Comparison of ENCODE assay signal across 15 cellular contexts in the genomic region with DNA sequence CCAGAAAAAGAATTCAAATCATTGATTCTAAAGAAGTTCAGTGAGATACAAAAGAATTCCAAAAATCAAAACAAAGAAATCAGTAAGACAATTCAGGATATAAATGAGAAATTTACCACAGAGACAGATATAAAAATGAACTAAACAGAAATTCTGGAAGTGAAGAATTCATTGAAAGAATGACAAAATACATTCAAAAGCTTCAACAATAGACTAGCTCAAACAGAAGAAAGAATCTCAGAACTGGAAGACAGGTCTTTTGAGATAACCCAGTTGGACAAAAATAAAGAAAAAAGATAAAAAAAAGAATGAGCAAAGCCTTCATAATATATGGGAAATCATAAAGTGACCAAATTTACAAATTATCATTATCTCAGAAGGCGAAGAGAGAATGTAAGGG. TPM values are rescaled to one million over a fixed set of nuclear protein-coding genes. Genes with fewer than 3 reads are reported as not detected.
DNase-seq lines count a peak whose midpoint lies in the region; ATAC-seq, FAIRE-seq and TF ChIP-seq lines count a peak whose summit lies in the region.
"Had no signal": no experiment of that assay in that cellular context is flagged by ENCODE, and none has a peak within 500 bp of the region (broad histone marks: within the 10 kb centered on the region; RNA-seq: fewer than 3 reads in every experiment).

No MANE protein-coding gene starts in this region.

- POLR2A ChIA-PET in HepG2 (lab: Yijun Ruan, JAX) = no interaction called here

- H3K27ac ChIP-seq in HepG2 (ENCODE audit: extremely low read length, insufficient read depth, low read length) (no peak overlapping the region), right lobe of liver (no peak overlapping the region), RWPE2 (ENCODE audit: poor library complexity, severe bottlenecking) (peak overlapping the region; percentile 59), epithelial cell of prostate (peak overlapping the region; percentile 85)
- H3K27ac ChIP-seq: A549, BLaER1 had no signal

- H3K4me2 ChIP-seq in HepG2 (ENCODE audit: low read depth, low read length) = no peak overlapping the region
- H3K4me2 ChIP-seq: A549, BLaER1 had no signal

- no peak for TF ChIP-seq RAD21 in HepG2 (CRISPR knock-in tag; IDR thresholded peaks at IDR 0.05)

- in situ Hi-C loops in HepG2 (cut with HindIII; ENCODE audit: extremely low pct_ligation_motif_present, low pct_unique_long_range_greater_than_20kb) = no loop called here

- 82% methylated on average over 1 of the region's 1 CpG for WGBS in HepG2 (ENCODE audit: low lambda C conversion rate)
- WGBS in right lobe of liver (ENCODE audit: insufficient coverage, low coverage, low lambda C conversion rate, missing lambda C conversion rate) = 71% methylated on average over 1 of the region's 1 CpG

- DNase-seq in HepG2 (ENCODE audit: low spot score) = no peak
- no peak for DNase-seq in right lobe of liver
- DNase-seq in RWPE2 (ENCODE audit: low spot score) = no peak
- no peak for DNase-seq in epithelial cell of prostate (ENCODE audit: low read depth, low spot score)
- DNase-seq in NCI-H2107 (lab: John Stamatoyannopoulos, UW) = no peak
- no peak for DNase-seq in GM19239 (ENCODE audit: insufficient read length, low spot score)
- DNase-seq in globus pallidus (ENCODE audit: low spot score) = no peak
- DNase-seq: Caco-2; CD8-positive, alpha-beta memory T cell; DND-41; GOT3; H9 had no signal

- no peak for ATAC-seq in HepG2
- no peak for ATAC-seq in right lobe of liver
- ATAC-seq in RWPE2 (ENCODE audit: low read depth) = no peak
- ATAC-seq: A549, GM12878 had no signal

- TF ChIP-seq CTCF in HepG2 (CRISPR knock-in tag; IDR thresholded peaks at IDR 0.05) = no peak
- TF ChIP-seq CTCF in right lobe of liver (IDR thresholded peaks at IDR 0.05) = no peak
- no peak for TF ChIP-seq CTCF in RWPE2 (IDR thresholded peaks at IDR 0.05; ENCODE audit: poor library complexity, severe bottlenecking)

- FAIRE-seq in HepG2 (lab: Jason Lieb, UNC) (no peak), GM19239 (lab: Jason Lieb, UNC) (no peak)
- FAIRE-seq: A549, GM12878 had no signal

- H3K36me3 ChIP-seq in HepG2 (replicated peaks in 1 of 2; ENCODE audit: control insufficient read depth in 1 of 2, insufficient read depth in 2 of 2, low read length in 2 of 2) = no peaks in the 10 kb centered on the region
- H3K36me3 ChIP-seq in right lobe of liver = peaks cover 0 to 1% (median 0%) of the 10 kb centered on the region in 4 donors
- no peaks in the 10 kb centered on the region for H3K36me3 ChIP-seq in RWPE2 (ENCODE audit: low read depth)

- no TSS peak for BruUV-seq in HepG2 (replicated peaks; lab: Mats Ljungman, UMichigan)

- H3K27me3 ChIP-seq in HepG2 (ENCODE audit: control insufficient read depth in 1 of 2, insufficient read depth in 2 of 2, low read length in 2 of 2) = no peaks in the 10 kb centered on the region
- no peaks in the 10 kb centered on the region for H3K27me3 ChIP-seq in right lobe of liver
- H3K27me3 ChIP-seq in RWPE2 (ENCODE audit: insufficient read depth, poor library complexity, severe bottlenecking) = no peaks in the 10 kb centered on the region
- H3K27me3 ChIP-seq: BLaER1 had no signal

- TF ChIP-seq EP300 in HepG2 (IDR thresholded peaks at IDR 0.05; ENCODE audit: low read depth in 2 of 2, low read length in 2 of 2) (no peak), HepG2 (CRISPR knock-in tag; IDR thresholded peaks at IDR 0.05; ENCODE audit: borderline replicate concordance) (no peak)

- H3K4me1 ChIP-seq in HepG2 (ENCODE audit: insufficient read depth, low read length) (no peaks in the 10 kb centered on the region), right lobe of liver (no peaks in the 10 kb centered on the region), RWPE2 (ENCODE audit: insufficient read depth, poor library complexity, severe bottlenecking) (no peaks in the 10 kb centered on the region)
- H3K4me1 ChIP-seq: A549, BLaER1, Caco-2 had no signal

- no peak overlapping the region for H3K9ac ChIP-seq in HepG2 (ENCODE audit: insufficient read depth, low read depth, low read length)
- H3K9ac ChIP-seq: BLaER1 had no signal

- no peaks in the 10 kb centered on the region for H4K20me1 ChIP-seq in HepG2 (ENCODE audit: insufficient read depth, low read length)
- H4K20me1 ChIP-seq: BLaER1 had no signal

- 0 out of 2 replicates have a peak, but pooled peaks cover 5% of the 10 kb centered on the region for H3K9me3 ChIP-seq in HepG2 (ENCODE audit: low read length)
- H3K9me3 ChIP-seq in right lobe of liver = peaks cover 0 to 6% (median 0%) of the 10 kb centered on the region in 4 donors
- no peaks in the 10 kb centered on the region for H3K9me3 ChIP-seq in RWPE2 (ENCODE audit: severe bottlenecking)
- H3K9me3 ChIP-seq: Caco-2 had no signal

- H3K4me3 ChIP-seq in HepG2 (replicated peaks in 1 of 3; ENCODE audit: insufficient read depth in 1 of 3, low read depth in 2 of 3, low read length in 3 of 3) = no peak overlapping the region
- no peak overlapping the region for H3K4me3 ChIP-seq in right lobe of liver
- H3K4me3 ChIP-seq in RWPE2 (ENCODE audit: severe bottlenecking) = no peak overlapping the region
- H3K4me3 ChIP-seq: A549, BLaER1, GM12878 had no signal

- CTCF ChIA-PET in HepG2 (lab: Yijun Ruan, JAX; ENCODE audit: low intra/inter-chr PET ratio, low total read pairs) = no interaction called here

- intact Hi-C loops in HepG2 (cut with micrococcal nuclease; ENCODE audit: unreplicated experiment) = no loop called here
- intact Hi-C loops in right lobe of liver (cut with DNase I) = no loop called here

- H2AFZ ChIP-seq in HepG2 (ENCODE audit: low read length) = no peak overlapping the region

- no peaks in the 10 kb centered on the region for H3K79me2 ChIP-seq in HepG2 (ENCODE audit: insufficient read depth, low read length)

- TF ChIP-seq POLR2A in HepG2 (IDR thresholded peaks at IDR 0.05; ENCODE audit: insufficient read depth in 1 of 2, low read depth in 2 of 2, low read length in 2 of 2) (no peak), right lobe of liver (IDR thresholded peaks at IDR 0.05) (no peak)

TF ChIP-seq in HepG2, 621 proteins besides CTCF, POLR2A, EP300 and RAD21:
- TF ChIP-seq ZNF160 (CRISPR knock-in tag; IDR thresholded peaks at IDR 0.05) (0 out of 2 replicates have a peak, but pooled peaks have one; percentile 65), POLR2AphosphoS5 (IDR thresholded peaks at IDR 0.05; ENCODE audit: low read depth, low read length) (no peak)

RNA-seq across cellular contexts. Expression of a gene that starts 41.7 kb away (rescaled TPM):
- total RNA-seq in HepG2 (2016; rRNA removed; fragmentation: Illumina TruSeq; extraction: Trizol) (2.8 and 7.6 TPM in 2 replicates), right lobe of liver (10 to 100 TPM; 25.5 to 53.6 (median 33.0) TPM)
- total RNA-seq in HepG2 (2016; cell fraction: cytosol; rRNA removed; fragmentation: Illumina TruSeq; extraction: Trizol; ENCODE audit: low read depth) = 2.1 and 2.4 TPM in 2 replicates
- 2.9 and 7.7 TPM in 2 replicates for total RNA-seq in HepG2 (2016; cell fraction: insoluble cytoplasmic fraction; rRNA removed; fragmentation: Illumina TruSeq; extraction: Trizol)
- total RNA-seq in HepG2 (2016; cell fraction: membrane; rRNA removed; fragmentation: Illumina TruSeq; extraction: Trizol) = 2.6 and 2.7 TPM in 2 replicates
- 5.6 and 8.7 TPM in 2 replicates for total RNA-seq in HepG2 (2016; cell fraction: nucleus; rRNA removed; fragmentation: Illumina TruSeq; extraction: Trizol)
- polyA plus RNA-seq in HepG2 (2011; rRNA removed) = 6.9 and 8.6 TPM in 2 replicates
- 7.3 and 9.3 TPM in 2 replicates for polyA plus RNA-seq in HepG2 (2011; cell fraction: cytosol; rRNA removed)
- polyA plus RNA-seq in HepG2 (2011; cell fraction: nucleus; rRNA removed) = 6.2 and 6.5 TPM in 2 replicates
- 5.7 and 8.9 TPM in 2 replicates for polyA plus RNA-seq in HepG2 (2012)
- 0.74 and 0.75 TPM in 2 replicates for polyA plus RNA-seq in HepG2 (2016; cell fraction: cytosol; fragmentation: Illumina TruSeq; extraction: Trizol; ENCODE audit: low read depth)
- 2.9 and 3.3 TPM in 2 replicates for polyA plus RNA-seq in HepG2 (2016; cell fraction: insoluble cytoplasmic fraction; fragmentation: Illumina TruSeq; extraction: Trizol; ENCODE audit: low read depth)
- 1.7 and 1.9 TPM in 2 replicates for polyA plus RNA-seq in HepG2 (2016; cell fraction: membrane; fragmentation: Illumina TruSeq; extraction: Trizol; ENCODE audit: low read depth)
- polyA plus RNA-seq in HepG2 (2016; cell fraction: nucleus; fragmentation: Illumina TruSeq; extraction: Trizol; ENCODE audit: insufficient read depth, low read depth) = 8.1 and 8.4 TPM in 2 replicates
- polyA minus RNA-seq in HepG2 (2011; rRNA and poly(A)+ RNA removed; ENCODE audit: low replicate concordance) = 11.3 and 23.7 TPM in 2 replicates
- 3.5 and 4.6 TPM in 2 replicates for polyA minus RNA-seq in HepG2 (2011; cell fraction: cytosol; rRNA and poly(A)+ RNA removed)
- polyA minus RNA-seq in HepG2 (2011; cell fraction: nucleus; rRNA and poly(A)+ RNA removed) = 2.8 and 3.7 TPM in 2 replicates

Comparison
In these comparisons a context has a peak if more than half of its experiments do, and no peak if none do; other contexts are left out.
1. H3K27ac ChIP-seq: peak in RWPE2 (single experiment) and epithelial cell of prostate (single experiment); none in HepG2 (single experiment) and right lobe of liver (0 of 3).